Comparison of ENCODE assay signal across 22 cellular contexts in the genomic region with DNA sequence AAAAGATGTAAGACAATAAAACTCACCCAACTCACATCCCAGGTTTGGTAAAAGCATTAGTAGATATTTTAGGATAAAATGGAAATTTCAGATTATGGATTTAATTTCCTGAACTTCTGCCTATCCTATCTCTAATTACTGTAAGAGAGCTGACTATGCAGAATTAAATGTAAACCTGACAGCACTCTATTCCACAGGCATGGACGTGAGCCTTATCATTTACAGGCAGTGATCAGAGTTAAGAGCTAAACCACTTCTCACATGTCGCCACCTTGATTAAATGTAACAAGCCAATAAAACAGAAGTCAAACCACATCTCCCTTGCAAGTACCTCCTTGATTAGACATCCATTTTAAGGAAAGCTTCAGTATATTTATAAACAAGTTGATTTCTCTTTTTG.
"Had no signal": no experiment of that assay in that cellular context is flagged by ENCODE, and none has a peak within 500 bp of the region (broad histone marks: within the 10 kb centered on the region; RNA-seq: fewer than 3 reads in every experiment).

No MANE protein-coding gene starts in this region.

- H3K9me3 ChIP-seq: breast epithelium, gastrocnemius medialis, lower lobe of right lung, spleen, suprapubic skin, tibial artery, upper lobe of right lung had no signal

- H3K4me1 ChIP-seq: breast epithelium, lower lobe of right lung, spleen, suprapubic skin, upper lobe of right lung had no signal

- H3K27ac ChIP-seq: gastrocnemius medialis, lower lobe of right lung, spleen, suprapubic skin, tibial artery, upper lobe of right lung had no signal

- H3K27me3 ChIP-seq: breast epithelium, gastrocnemius medialis, spleen, suprapubic skin, tibial artery, upper lobe of right lung had no signal

- DNase-seq: activated B cell treated with CpG ODN at 0.5 μM for 24 hours; activated CD4-positive, alpha-beta T cell treated with anti-CD3 and anti-CD28 coated beads, Interleukin-2, amount 50 U/mL, for 1 hour; activated CD8-positive, alpha-beta T cell treated with anti-CD3 and anti-CD28 coated beads for 36 hours; activated T-cell treated with anti-CD3 and anti-CD28 coated beads, Interleukin-2, amount 50 U/mL, for 48 hours; dermis blood vessel endothelial cell; effector CD4-positive, alpha-beta T cell; gastrocnemius medialis; glutamatergic neuron; kidney; lower lobe of right lung; mesenchymal stem cell; naive thymus-derived CD8-positive, alpha-beta T cell; spleen; stimulated activated naive CD4-positive, alpha-beta T cell; tibial artery; upper lobe of right lung had no signal

- ATAC-seq: activated CD8-positive, alpha-beta T cell treated with anti-CD3 and anti-CD28 coated beads for 36 hours; activated naive CD4-positive, alpha-beta T cell treated with anti-CD3 and anti-CD28 coated beads, Interleukin-2, amount 50 U/mL, for 72 hours; gastrocnemius medialis; lower lobe of right lung; naive thymus-derived CD8-positive, alpha-beta T cell; right cardiac atrium; upper lobe of right lung had no signal

- FAIRE-seq: colon, endometrium, kidney had no signal

- H3K4me3 ChIP-seq: breast epithelium, gastrocnemius medialis, lower lobe of right lung, spleen, suprapubic skin, tibial artery, upper lobe of right lung had no signal
